33 cellular contexts compared by ENCODE assay signal in genomic region chr6:165832471-165832836, GRCh38.
"Had no signal": no experiment of that assay in that cellular context is flagged by ENCODE, and none has a peak within 500 bp of the region (broad histone marks: within the 10 kb centered on the region; RNA-seq: fewer than 3 reads in every experiment).

No MANE protein-coding gene starts in this region.

- H3K4me3 ChIP-seq: esophagus squamous epithelium, heart right ventricle, left lung, lower lobe of right lung, mucosa of descending colon, ovary, sigmoid colon, suprapubic skin, tibial artery, upper lobe of right lung had no signal

- H3K36me3 Mint-ChIP-seq: activated naive CD4-positive, alpha-beta T cell treated with anti-CD3 and anti-CD28 coated beads, Interleukin-2, amount 10 ng/mL, durations not matched to agents 7 days and 5 days; natural killer cell treated with Interleukin-12 subunit alpha and Interleukin-12 subunit beta and Interleukin-15 and Interleukin-18, amount 100 ng/mL, for 72 hours; stimulated activated effector memory CD8-positive, alpha-beta T cell treated with anti-CD3 and anti-CD28 coated beads, Interleukin-12 subunit alpha, Interleukin-12 subunit beta, amount 100 ng/mL, for 72 hours; WTC11 had no signal

- H3K27ac Mint-ChIP-seq: activated naive CD4-positive, alpha-beta T cell treated with anti-CD3 and anti-CD28 coated beads, Interleukin-2, amount 10 ng/mL, durations not matched to agents 7 days and 5 days; natural killer cell treated with Interleukin-12 subunit alpha and Interleukin-12 subunit beta and Interleukin-15 and Interleukin-18, amount 100 ng/mL, for 72 hours; progenitor cell of endocrine pancreas; stimulated activated effector memory CD8-positive, alpha-beta T cell treated with anti-CD3 and anti-CD28 coated beads, Interleukin-12 subunit alpha, Interleukin-12 subunit beta, amount 100 ng/mL, for 72 hours; T-helper 17 cell; WTC11 had no signal

- H3K27ac ChIP-seq: esophagus squamous epithelium, heart right ventricle, left lung, lower lobe of right lung, neutrophil, ovary, sigmoid colon, suprapubic skin, tibial artery, upper lobe of right lung had no signal

- DNase-seq: activated CD4-positive, alpha-beta T cell treated with anti-CD3 and anti-CD28 coated beads for 1 hour; activated CD4-positive, alpha-beta T cell treated with anti-CD3 and anti-CD28 coated beads, Interleukin-2, amount 50 U/mL, for 48 hours; activated CD8-positive, alpha-beta memory T cell treated with anti-CD3 and anti-CD28 coated beads, Interleukin-2, amount 50 U/mL, for 4 hours; activated gamma-delta T cell; activated naive CD4-positive, alpha-beta T cell treated with anti-CD3 and anti-CD28 coated beads, Interleukin-2, amount 10 ng/mL, durations not matched to agents 7 days and 5 days; activated T-cell treated with anti-CD3 and anti-CD28 coated beads, Interleukin-2, amount 50 U/mL, for 1 hour; dermis blood vessel endothelial cell; effector CD4-positive, alpha-beta T cell; esophagus squamous epithelium; foreskin melanocyte; heart right ventricle; kidney glomerular epithelial cell; left lung; lower lobe of right lung; mesendoderm; mucosa of descending colon; ovary; retina; sigmoid colon; small intestine; stimulated activated CD4-positive, alpha-beta T cell treated with anti-CD3 and anti-CD28 coated beads, Interleukin-4, amount 100 ng/mL, for 24 hours; SW 1271; T-helper 17 cell; T1000; tibial artery; upper lobe of right lung had no signal

- H3K27me3 ChIP-seq: ovary, sigmoid colon, upper lobe of right lung had no signal

- H3K9me3 Mint-ChIP-seq: activated naive CD4-positive, alpha-beta T cell treated with anti-CD3 and anti-CD28 coated beads, Interleukin-2, amount 10 ng/mL, durations not matched to agents 7 days and 5 days; central memory CD8-positive, alpha-beta T cell; natural killer cell treated with Interleukin-12 subunit alpha and Interleukin-12 subunit beta and Interleukin-15 and Interleukin-18, amount 100 ng/mL, for 72 hours; stimulated activated effector memory CD8-positive, alpha-beta T cell treated with anti-CD3 and anti-CD28 coated beads, Interleukin-12 subunit alpha, Interleukin-12 subunit beta, amount 100 ng/mL, for 72 hours had no signal

- H3K36me3 ChIP-seq: esophagus squamous epithelium, heart right ventricle, left lung, lower lobe of right lung, neutrophil, ovary, sigmoid colon, suprapubic skin, tibial artery, upper lobe of right lung had no signal

- ATAC-seq: heart right ventricle; left lung; lower lobe of right lung; mucosa of descending colon; natural killer cell treated with Interleukin-12 subunit alpha and Interleukin-12 subunit beta and Interleukin-15 and Interleukin-18, amount 100 ng/mL, for 72 hours; stimulated activated effector memory CD8-positive, alpha-beta T cell treated with anti-CD3 and anti-CD28 coated beads, Interleukin-12 subunit alpha, Interleukin-12 subunit beta, amount 100 ng/mL, for 72 hours; T-helper 17 cell; upper lobe of right lung; WTC11 had no signal

- H3K4me3 Mint-ChIP-seq: activated naive CD4-positive, alpha-beta T cell treated with anti-CD3 and anti-CD28 coated beads, Interleukin-2, amount 10 ng/mL, durations not matched to agents 7 days and 5 days; central memory CD8-positive, alpha-beta T cell; natural killer cell treated with Interleukin-12 subunit alpha and Interleukin-12 subunit beta and Interleukin-15 and Interleukin-18, amount 100 ng/mL, for 72 hours; stimulated activated effector memory CD8-positive, alpha-beta T cell treated with anti-CD3 and anti-CD28 coated beads, Interleukin-12 subunit alpha, Interleukin-12 subunit beta, amount 100 ng/mL, for 72 hours; T-helper 17 cell; WTC11 had no signal
